ENCODE assay signal across 1 cellular context in the genomic region with DNA sequence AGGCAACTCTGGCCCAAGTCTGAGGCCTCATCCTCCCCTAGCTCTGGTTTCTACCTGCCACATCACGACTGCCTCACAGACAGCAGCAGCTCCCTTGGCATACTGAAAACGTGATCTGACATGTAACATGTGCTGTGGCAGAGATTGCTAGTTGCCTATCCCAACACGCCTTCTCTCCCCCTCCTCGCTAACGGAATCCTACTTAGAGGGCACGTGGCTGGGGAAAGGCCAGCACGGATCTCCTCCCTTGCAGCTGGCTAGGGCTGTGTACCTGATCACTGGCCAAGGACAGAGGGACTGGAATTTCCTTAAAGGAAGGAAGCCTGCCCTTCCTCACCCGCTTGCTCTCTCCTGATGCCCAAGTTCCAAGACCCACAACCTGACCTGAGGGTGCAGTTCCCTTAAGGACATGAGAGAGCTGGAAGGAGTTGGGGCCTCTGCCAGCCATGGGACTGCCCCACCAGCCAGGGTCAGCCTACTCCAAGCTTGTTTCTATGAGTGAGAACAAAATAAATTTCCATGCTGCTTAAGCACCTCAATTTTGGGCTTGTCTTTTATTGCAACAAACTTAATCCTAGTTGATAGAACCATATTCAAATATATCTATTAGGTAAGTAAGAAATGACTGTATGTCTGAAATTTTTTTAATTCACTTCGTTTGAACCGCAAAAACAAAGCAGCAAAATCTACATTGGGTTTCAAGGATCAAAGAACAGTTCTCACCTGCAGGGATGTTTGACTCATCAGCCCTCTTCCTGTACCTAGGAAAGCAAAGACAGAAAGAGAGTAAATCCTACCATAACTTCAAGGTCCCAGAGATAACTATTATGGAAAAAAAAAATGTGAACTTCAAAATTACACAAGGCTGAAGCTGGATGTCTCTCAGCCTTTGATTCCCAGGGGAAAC.
TF ChIP-seq lines count a peak whose summit lies in the region.

No MANE protein-coding gene starts in this region.

TF ChIP-seq in endothelial cell of umbilical vein, 7 proteins besides CTCF, POLR2A, EP300 and RAD21:
- TF ChIP-seq POLR2AphosphoS5 (IDR thresholded peaks at IDR 0.05; ENCODE audit: insufficient read depth, low read depth, low read length) (no peak), JUN (IDR thresholded peaks at IDR 0.05; ENCODE audit: borderline replicate concordance, insufficient read depth, insufficient read length, low read depth) (no peak), GATA2 (IDR thresholded peaks at IDR 0.05; ENCODE audit: insufficient read depth, insufficient read length, low read depth, low read length) (no peak), MAX (IDR thresholded peaks at IDR 0.05; ENCODE audit: insufficient read depth, insufficient read length) (no peak), EZH2 (IDR thresholded peaks at IDR 0.05; ENCODE audit: borderline replicate concordance, low read depth, low read length, severe bottlenecking) (no peak), FOS (IDR thresholded peaks at IDR 0.05; ENCODE audit: borderline replicate concordance, insufficient read depth, low read length) (no peak), MYC (IDR thresholded peaks at IDR 0.05; ENCODE audit: low read depth, low read length) (no peak)
